In the genomic region with DNA sequence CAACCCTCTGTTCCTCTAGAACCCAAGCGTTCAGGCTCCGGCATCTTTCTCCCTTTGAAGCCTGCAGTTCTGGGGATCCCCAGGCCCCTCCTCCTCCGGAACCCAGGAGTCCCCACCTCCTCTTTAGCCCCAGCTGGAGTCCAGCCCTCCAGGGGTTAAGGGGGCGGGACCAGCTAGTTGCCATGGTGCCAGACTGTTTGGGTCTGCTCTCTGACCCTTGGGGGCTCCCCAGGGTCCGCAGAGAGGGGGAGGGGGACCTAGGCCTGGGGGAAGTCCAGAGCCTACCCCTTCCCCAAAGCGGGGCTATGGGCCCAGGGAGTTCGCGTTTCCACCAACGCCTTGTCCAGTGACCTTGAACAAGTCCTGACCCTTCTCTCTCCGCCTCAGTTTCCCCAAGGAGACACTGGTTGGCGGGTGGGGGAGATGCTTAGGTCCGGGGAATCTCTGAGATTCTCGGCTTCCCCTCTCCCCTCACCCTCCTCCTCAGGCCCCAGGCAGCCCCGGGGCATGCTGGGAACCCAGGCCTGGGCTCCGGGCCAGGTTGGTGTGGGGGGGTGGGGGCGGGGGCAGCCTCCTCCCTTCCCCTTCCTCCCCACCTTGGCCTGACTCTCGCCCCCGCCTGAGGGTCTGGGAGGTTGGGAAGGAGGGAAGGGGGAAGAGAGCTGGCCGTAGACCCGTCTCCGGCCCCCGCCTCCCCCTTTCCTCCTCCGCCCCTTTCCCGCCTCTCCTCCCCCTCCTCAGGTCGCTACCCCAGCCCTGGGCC, we compare ENCODE assay signal across 8 cellular contexts.
A peak's percentile ranks its signal among the peaks of the same experiment; 100 is the strongest.
DNase-seq lines count a peak whose midpoint lies in the region; ATAC-seq lines count a peak whose summit lies in the region.

No MANE protein-coding gene starts in this region.

- no peak for ATAC-seq in HG03521 (IDR thresholded peaks at IDR 0.05; ENCODE audit: unreplicated experiment)
- ATAC-seq in HG03571 (IDR thresholded peaks at IDR 0.05; ENCODE audit: unreplicated experiment): no peak

- DNase-seq in DMS79 treated with DMSO at 0.1 percent for 48 hours (lab: John Stamatoyannopoulos, UW) (peak; percentile 56), NCI-H1694 treated with DMSO at 0.1 percent for 48 hours (lab: John Stamatoyannopoulos, UW) (peak; percentile 28), dedifferentiated amniotic fluid mesenchymal stem cell (ENCODE audit: extremely low spot score) (peak; percentile 58), left kidney (ENCODE audit: low read depth, low spot score) (peak; percentile 97)
- DNase-seq in activated CD4-positive, alpha-beta T cell treated with anti-CD3 and anti-CD28 coated beads for 4 hours: peak; percentile 66 to 68
- peak; percentile 41 to 56 for DNase-seq in stimulated activated CD4-positive, alpha-beta T cell treated with anti-CD3 and anti-CD28 coated beads, Interleukin-1b, Interleukin-23, amount 100 ng/mL, for 4 hours (ENCODE audit: low read depth in 2 of 2)

Comparison
In these comparisons a context has a peak if more than half of its experiments do, and no peak if none do; other contexts are left out.
1. DNase-seq: peak in every context shown above with its lines; median percentile 97 in left kidney; 67 in activated CD4-positive, alpha-beta T cell treated with anti-CD3 and anti-CD28 coated beads for 4 hours; 58 in dedifferentiated amniotic fluid mesenchymal stem cell; 56 in DMS79 treated with DMSO at 0.1 percent for 48 hours; 48 in stimulated activated CD4-positive, alpha-beta T cell treated with anti-CD3 and anti-CD28 coated beads, Interleukin-1b, Interleukin-23, amount 100 ng/mL, for 4 hours; 28 in NCI-H1694 treated with DMSO at 0.1 percent for 48 hours.